Comparison of ENCODE assay signal across 1 cellular context in the genomic region with DNA sequence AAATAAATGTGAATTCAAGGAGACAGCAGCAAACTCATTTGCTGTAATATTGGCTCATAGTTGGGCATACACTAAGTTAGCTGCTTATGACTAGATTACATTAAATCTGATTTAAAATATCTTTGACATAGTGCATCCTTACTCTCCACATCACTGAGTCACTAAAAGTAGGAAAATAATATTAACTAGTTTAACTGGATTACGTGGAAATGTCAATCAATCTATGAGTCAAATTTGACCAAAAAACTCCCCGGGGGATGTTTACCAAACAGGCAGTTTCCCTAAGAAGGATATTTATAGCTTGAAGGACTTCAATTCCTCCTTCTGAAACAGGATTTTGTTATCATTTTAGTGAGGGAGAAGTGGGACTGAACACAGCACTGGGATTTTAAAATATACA.
TF ChIP-seq lines count a peak whose summit lies in the region.

No MANE protein-coding gene starts in this region.

TF ChIP-seq in SK-N-SH, 30 proteins besides CTCF, POLR2A, EP300 and RAD21 (continued from another document):
- TF ChIP-seq NRF1 (IDR thresholded peaks at IDR 0.05; ENCODE audit: low read depth, low read length): no peak
TF ChIP-seq in SK-N-SH: peak in this region for 0.
